Comparison of ENCODE assay signal across 8 cellular contexts in genomic region chr7:150356265-150356897, GRCh38. TPM values are rescaled to one million over a fixed set of nuclear protein-coding genes. Genes with fewer than 3 reads are reported as not detected.
DNase-seq lines count a peak whose midpoint lies in the region; ATAC-seq, FAIRE-seq and TF ChIP-seq lines count a peak whose summit lies in the region.

No MANE protein-coding gene starts in this region.

- H3K4me1 ChIP-seq in mesendoderm (ENCODE audit: control insufficient read depth, low read depth, low read length) = no peaks in the 10 kb centered on the region

- H3K4me3 ChIP-seq in astrocyte of the spinal cord (ENCODE audit: low read depth, low read length) = no peak overlapping the region
- H3K4me3 ChIP-seq in mesendoderm (ENCODE audit: low read length) = no peak overlapping the region

- no peak overlapping the region for H3K4me3 Mint-ChIP-seq in T-helper 2 cell treated with Interferon-gamma antibody and Interleukin-4, amounts not matched to agents 5 μg/mL and 100 μg/mL, for 36 hours

- H3K36me3 Mint-ChIP-seq in T-helper 2 cell treated with Interferon-gamma antibody and Interleukin-4, amounts not matched to agents 5 μg/mL and 100 μg/mL, for 36 hours (ENCODE audit: low read depth) = no peaks in the 10 kb centered on the region

- no peak overlapping the region for H2AK5ac ChIP-seq in mesendoderm (ENCODE audit: low read length)

- no peak overlapping the region for H2BK15ac ChIP-seq in mesendoderm (replicated peaks; ENCODE audit: low read depth)

- no peak overlapping the region for H2BK5ac ChIP-seq in mesendoderm (ENCODE audit: low read length)

- no peak for TF ChIP-seq POLR2A in GM12891 (IDR thresholded peaks at IDR 0.05; ENCODE audit: low read depth, low read length)

- no peak overlapping the region for H3K27ac Mint-ChIP-seq in T-helper 2 cell treated with Interferon-gamma antibody and Interleukin-4, amounts not matched to agents 5 μg/mL and 100 μg/mL, for 36 hours

- no peak overlapping the region for H3K4me2 ChIP-seq in mesendoderm (ENCODE audit: low read length)

- in situ Hi-C loops in astrocyte of the spinal cord (cut with HindIII; ENCODE audit: low sequenced_read_pairs) = no loop called here

- no peaks in the 10 kb centered on the region for H3K79me1 ChIP-seq in mesendoderm (ENCODE audit: low read length)

- no peak overlapping the region for H4K5ac ChIP-seq in mesendoderm (ENCODE audit: low read length)

- H3K4me1 Mint-ChIP-seq in T-helper 2 cell treated with Interferon-gamma antibody and Interleukin-4, amounts not matched to agents 5 μg/mL and 100 μg/mL, for 36 hours (ENCODE audit: low read depth) = peaks cover 30% of the 10 kb centered on the region

- TF ChIP-seq CTCF in 22Rv1 (IDR thresholded peaks at IDR 0.05) (peak; percentile 95), astrocyte of the spinal cord (IDR thresholded peaks at IDR 0.05; ENCODE audit: low read depth, low read length) (peak; percentile 71)

- H3K36me3 ChIP-seq in mesendoderm (ENCODE audit: control insufficient read depth, insufficient read depth, low read length) = no peaks in the 10 kb centered on the region

- no peak overlapping the region for H3K23ac ChIP-seq in mesendoderm (ENCODE audit: low read length)

- H3K4ac ChIP-seq in mesendoderm (ENCODE audit: low read depth, low read length) = no peak overlapping the region

- peak overlapping the region; percentile 75 for H3K27ac ChIP-seq in 22Rv1
- H3K27ac ChIP-seq in mesendoderm (ENCODE audit: low read depth, low read length) = no peak overlapping the region

- WGBS in mesendoderm (ENCODE audit: extremely low coverage, insufficient coverage, low lambda C conversion rate) = no CpG with 5 or more reads among the region's 6 CpGs

- H3K27me3 ChIP-seq in mesendoderm (ENCODE audit: insufficient read depth, low read length, poor library complexity) = no peaks in the 10 kb centered on the region

- no peak for FAIRE-seq in GM12891 (lab: Jason Lieb, UNC)

- no peaks in the 10 kb centered on the region for H3K79me2 ChIP-seq in mesendoderm (ENCODE audit: control insufficient read depth, insufficient read depth, low read length)

- H3K27me3 Mint-ChIP-seq in T-helper 2 cell treated with Interferon-gamma antibody and Interleukin-4, amounts not matched to agents 5 μg/mL and 100 μg/mL, for 36 hours (ENCODE audit: low read depth) = peaks cover 6% of the 10 kb centered on the region

- no peak overlapping the region for H4K8ac ChIP-seq in mesendoderm (ENCODE audit: low read depth, low read length)

- no peak overlapping the region for H3K56ac ChIP-seq in mesendoderm (ENCODE audit: low read length)

- ATAC-seq in GM18907 (IDR thresholded peaks at IDR 0.05; ENCODE audit: unreplicated experiment) = no peak

- no peak overlapping the region for H2BK120ac ChIP-seq in mesendoderm (ENCODE audit: low read depth, low read length)

- H3K9me3 Mint-ChIP-seq in T-helper 2 cell treated with Interferon-gamma antibody and Interleukin-4, amounts not matched to agents 5 μg/mL and 100 μg/mL, for 36 hours = no peaks in the 10 kb centered on the region

- H3K18ac ChIP-seq in mesendoderm (ENCODE audit: low read length) = no peak overlapping the region

- no peak overlapping the region for H3K9ac ChIP-seq in mesendoderm (ENCODE audit: low read length)

- DNase-seq in DMS114 treated with DMSO at 0.1 percent for 48 hours (lab: John Stamatoyannopoulos, UW; ENCODE audit: unreplicated experiment) = peak; percentile 43
- DNase-seq in NCI-H1092 treated with DMSO at 0.1 percent for 48 hours (lab: John Stamatoyannopoulos, UW) = peak; percentile 45
- DNase-seq in astrocyte of the spinal cord (ENCODE audit: low read depth, low spot score) = peak; percentile 38
- peak; percentile 69 for DNase-seq in mesendoderm
- DNase-seq in GM12891 (ENCODE audit: insufficient read length, low spot score) = no peak
- DNase-seq in T-helper 2 cell treated with Interferon-gamma antibody and Interleukin-4, amounts not matched to agents 5 μg/mL and 100 μg/mL, for 36 hours (ENCODE audit: low spot score) = no peak

TF ChIP-seq in GM12891, 5 proteins besides CTCF, POLR2A, EP300 and RAD21:
- no peak for TF ChIP-seq SPI1 (IDR thresholded peaks at IDR 0.05; ENCODE audit: low read depth, low read length)
- TF ChIP-seq TAF1 (IDR thresholded peaks at IDR 0.05; ENCODE audit: low read depth, low read length) = no peak
- no peak for TF ChIP-seq PAX5 (IDR thresholded peaks at IDR 0.05; ENCODE audit: insufficient read depth, low read length, severe bottlenecking)
- no peak for TF ChIP-seq POU2F2 (IDR thresholded peaks at IDR 0.05; ENCODE audit: low read depth, low read length)
- TF ChIP-seq POLR2AphosphoS5 (IDR thresholded peaks at IDR 0.05; ENCODE audit: low read depth, low read length) = no peak

RNA-seq across cellular contexts. Expression of gene REPIN1, which starts 12.2 kb away (rescaled TPM):
- polyA plus RNA-seq in mesendoderm (2013, experiment 1 of 2) = 47.8 TPM
- 51.6 TPM for polyA plus RNA-seq in mesendoderm (2013, experiment 2 of 2)
- 94.0 TPM for polyA plus RNA-seq in GM12891 (2012; ENCODE audit: low read depth, missing spikeins)

RNA-seq across cellular contexts. Expression of gene RARRES2, which starts 15.0 kb away (rescaled TPM):
- 54.9 TPM for polyA plus RNA-seq in mesendoderm (2013, experiment 1 of 2)
- 57.8 TPM for polyA plus RNA-seq in mesendoderm (2013, experiment 2 of 2)
- polyA plus RNA-seq in GM12891 (2012; ENCODE audit: low read depth, missing spikeins) = 27.0 TPM

RNA-seq across cellular contexts. Expression of gene ZNF775, which starts 22.7 kb away (rescaled TPM):
- 4.2 TPM for polyA plus RNA-seq in mesendoderm (2013, experiment 1 of 2)
- polyA plus RNA-seq in mesendoderm (2013, experiment 2 of 2) = 4.2 TPM
- 9.7 TPM for polyA plus RNA-seq in GM12891 (2012; ENCODE audit: low read depth, missing spikeins)

RNA-seq across cellular contexts. Expression of gene ACTR3C, which starts 33.0 kb away (rescaled TPM):
- polyA plus RNA-seq in mesendoderm (2013, experiment 1 of 2) = not detected
- polyA plus RNA-seq in mesendoderm (2013, experiment 2 of 2) = 0.06 TPM
- polyA plus RNA-seq in GM12891 (2012; ENCODE audit: low read depth, missing spikeins) = 3.9 TPM

RNA-seq across cellular contexts. Expression of gene LRRC61, which starts 33.2 kb away (rescaled TPM):
- 0.42 TPM for polyA plus RNA-seq in mesendoderm (2013, experiment 1 of 2)
- 0.27 TPM for polyA plus RNA-seq in mesendoderm (2013, experiment 2 of 2)
- polyA plus RNA-seq in GM12891 (2012; ENCODE audit: low read depth, missing spikeins) = 27.7 TPM

Comparison
In these comparisons a context has a peak if more than half of its experiments do, and no peak if none do; other contexts are left out.
1. DNase-seq: peak in DMS114 treated with DMSO at 0.1 percent for 48 hours (single experiment), NCI-H1092 treated with DMSO at 0.1 percent for 48 hours (single experiment), astrocyte of the spinal cord (single experiment) and mesendoderm (single experiment); none in GM12891 (single experiment) and T-helper 2 cell treated with Interferon-gamma antibody and Interleukin-4, amounts not matched to agents 5 μg/mL and 100 μg/mL, for 36 hours (single experiment).